Comparison of ENCODE assay signal across 2 cellular contexts in genomic region chr11:47332791-47333525, GRCh38.
TF ChIP-seq lines count a peak whose summit lies in the region.

No MANE protein-coding gene starts in this region.

TF ChIP-seq in IMR-90, 13 proteins besides CTCF, POLR2A, EP300 and RAD21:
- TF ChIP-seq MXI1 (IDR thresholded peaks at IDR 0.05; ENCODE audit: borderline replicate concordance, low read depth, low read length) (no peak), RCOR1 (IDR thresholded peaks at IDR 0.05; ENCODE audit: insufficient replicate concordance, low read length) (no peak), NFE2L2 (IDR thresholded peaks at IDR 0.05; ENCODE audit: low read depth, low read length) (no peak), ELK1 (IDR thresholded peaks at IDR 0.05; ENCODE audit: borderline replicate concordance, low read depth, low read length) (no peak), MAFK (IDR thresholded peaks at IDR 0.05; ENCODE audit: low read depth, low read length) (no peak), MAZ (IDR thresholded peaks at IDR 0.05; ENCODE audit: borderline replicate concordance, low read depth, low read length) (no peak), CEBPB (IDR thresholded peaks at IDR 0.05; ENCODE audit: low read depth, low read length) (no peak), CHD1 (IDR thresholded peaks at IDR 0.05; ENCODE audit: low read depth, low read length) (no peak), SMC3 (IDR thresholded peaks at IDR 0.05; ENCODE audit: low read depth, low read length) (no peak), FOS (IDR thresholded peaks at IDR 0.05; ENCODE audit: low read depth, low read length) (no peak)

TF ChIP-seq in HepG2, 621 proteins besides CTCF, POLR2A, EP300 and RAD21:
- TF ChIP-seq REL (CRISPR knock-in tag; conservative IDR thresholded peaks at IDR 0.05): no peak
- no peak for TF ChIP-seq ZFP82 (CRISPR knock-in tag; IDR thresholded peaks at IDR 0.05; ENCODE audit: borderline replicate concordance)
- TF ChIP-seq ZNF670 (CRISPR knock-in tag; IDR thresholded peaks at IDR 0.05; ENCODE audit: borderline replicate concordance): no peak
- no peak for TF ChIP-seq SOX5 (CRISPR knock-in tag; IDR thresholded peaks at IDR 0.05; ENCODE audit: borderline replicate concordance)
- TF ChIP-seq TCF7L2 (IDR thresholded peaks at IDR 0.05; ENCODE audit: low read depth, low read length): no peak
- no peak for TF ChIP-seq ZNF234 (CRISPR knock-in tag; conservative IDR thresholded peaks at IDR 0.05)
- TF ChIP-seq ZNF274 (CRISPR knock-in tag; IDR thresholded peaks at IDR 0.05): no peak
- TF ChIP-seq PAWR (CRISPR knock-in tag; IDR thresholded peaks at IDR 0.05; ENCODE audit: borderline replicate concordance): no peak
- no peak for TF ChIP-seq TARDBP (CRISPR knock-in tag; IDR thresholded peaks at IDR 0.05)
- no peak for TF ChIP-seq TAF15 (IDR thresholded peaks at IDR 0.05; ENCODE audit: low read depth, low read length, poor library complexity, severe bottlenecking)
- no peak for TF ChIP-seq NFAT5 (CRISPR knock-in tag; IDR thresholded peaks at IDR 0.05)
- no peak for TF ChIP-seq HNRNPUL1 (IDR thresholded peaks at IDR 0.05; ENCODE audit: low read depth, low read length)
- TF ChIP-seq SATB2 (CRISPR knock-in tag; IDR thresholded peaks at IDR 0.05): no peak
- no peak for TF ChIP-seq MEF2D (CRISPR knock-in tag; IDR thresholded peaks at IDR 0.05)
- no peak for TF ChIP-seq CHD2 (IDR thresholded peaks at IDR 0.05; ENCODE audit: low read depth, low read length)
- no peak for TF ChIP-seq MYNN (CRISPR knock-in tag; IDR thresholded peaks at IDR 0.05; ENCODE audit: low read depth)
- no peak for TF ChIP-seq SKIL (CRISPR knock-in tag; IDR thresholded peaks at IDR 0.05; ENCODE audit: borderline replicate concordance)
- no peak for TF ChIP-seq ZNF350 (CRISPR knock-in tag; IDR thresholded peaks at IDR 0.05; ENCODE audit: borderline replicate concordance, low read depth)
- no peak for TF ChIP-seq TEAD2 (CRISPR knock-in tag; IDR thresholded peaks at IDR 0.05)
TF ChIP-seq in HepG2: peak in this region for 0.
